Comparison of ENCODE assay signal across 8 cellular contexts in genomic region chr17:68909066-68909465, GRCh38. TPM values are rescaled to one million over a fixed set of nuclear protein-coding genes. Genes with fewer than 3 reads are reported as not detected.
DNase-seq lines count a peak whose midpoint lies in the region; ATAC-seq and TF ChIP-seq lines count a peak whose summit lies in the region.

No MANE protein-coding gene starts in this region.

- intact Hi-C loops in vagina (cut with DNase I): no loop called here

- H3K36me3 ChIP-seq in lung (ENCODE audit: control insufficient read depth in 2 of 2, insufficient read depth in 2 of 2, low read length in 2 of 2) (no peaks in the 10 kb centered on the region), vagina (no peaks in the 10 kb centered on the region)

- TF ChIP-seq POLR2A in vagina (IDR thresholded peaks at IDR 0.05): no peak

- H3K4me3 ChIP-seq in lung (no peak overlapping the region), vagina (no peak overlapping the region)

- H3K27me3 ChIP-seq in lung (ENCODE audit: control insufficient read depth, insufficient read depth): no peaks in the 10 kb centered on the region
- H3K27me3 ChIP-seq in vagina: no peaks in the 10 kb centered on the region

- no peak for TF ChIP-seq CTCF in lung (IDR thresholded peaks at IDR 0.05; ENCODE audit: control extremely low read depth, extremely low read depth)
- TF ChIP-seq CTCF in vagina (IDR thresholded peaks at IDR 0.05): no peak

- peak overlapping the region; percentile 93 for H3K27ac ChIP-seq in caudate nucleus (ENCODE audit: low read depth, low read length)
- peak overlapping the region; percentile 36 to 57 for H3K27ac ChIP-seq in lung (ENCODE audit: low read depth in 1 of 2, low read length in 1 of 2)
- H3K27ac ChIP-seq in vagina: peak overlapping the region; percentile 76

- ATAC-seq in GM18858 (IDR thresholded peaks at IDR 0.05; ENCODE audit: unreplicated experiment) (peak; percentile 59), lung (ENCODE audit: insufficient read depth, low FRiP score) (peak; percentile 80)

- peaks cover 0 to 1% of the 10 kb centered on the region in 2 donors for H3K4me1 ChIP-seq in lung (ENCODE audit: control insufficient read depth in 2 of 2, insufficient read depth in 2 of 2, low read length in 2 of 2)
- H3K4me1 ChIP-seq in vagina: peaks cover 23% of the 10 kb centered on the region

- H3K9me3 ChIP-seq in lung (ENCODE audit: control insufficient read depth in 2 of 2, insufficient read depth in 1 of 2, low read length in 1 of 2) (peaks cover 0 to 2% of the 10 kb centered on the region in 2 donors), vagina (no peaks in the 10 kb centered on the region)

- WGBS in lung, 2 donors: 33 to 52% methylated on average over 1 of the region's 1 CpG

- DNase-seq in M059J (ENCODE audit: low read depth): peak; percentile 77
- peak in 10 of 61 donors; percentile 1 to 39 (median 12) for DNase-seq in caudate nucleus (lab: John Stamatoyannopoulos, UW)
- peak; percentile 40 for DNase-seq in lung (ENCODE audit: low spot score)
- DNase-seq in vagina (ENCODE audit: extremely low spot score in 2 of 2): peak in 1 of 2 donors; percentile 89
- no peak for DNase-seq in NCI-H1436 treated with DMSO at 0.1 percent for 48 hours (lab: John Stamatoyannopoulos, UW)
- DNase-seq in iPS-NIHi7 (ENCODE audit: extremely low spot score): no peak
- no peak for DNase-seq in cerebellar nuclear complex (lab: John Stamatoyannopoulos, UW)

RNA-seq across cellular contexts. Expression of gene ABCA8, which starts 46.1 kb away (rescaled TPM):
- not detected in 2 replicates for total RNA-seq in M059J (2014; rRNA removed; shearing (Covaris generic))
- total RNA-seq in lung (100 to 1,000 TPM in 1 of 2 donors, 10 to 100 TPM in 1; 10.5 to 187 TPM), vagina (75.9 TPM)
- polyA plus RNA-seq in lung: 1 to 10 TPM; 2.7 to 5.1 TPM

Comparison
In these comparisons a context has a peak if more than half of its experiments do, and no peak if none do; other contexts are left out.
1. DNase-seq: peak in M059J (single experiment) and lung (single experiment); none in NCI-H1436 treated with DMSO at 0.1 percent for 48 hours (single experiment), iPS-NIHi7 (single experiment) and cerebellar nuclear complex (0 of 2).
2. RNA of gene ABCA8, which starts 46.1 kb away (total RNA-seq): 10.5 to 187 TPM in lung and 75.9 TPM in vagina (single experiment); not detected in M059J; every median in the first group is over 10 times any median in the second.
3. Peak in every context shown above with its lines, with median percentiles within 50 percentile points of each other: H3K27ac ChIP-seq.